In genomic region chr20:35541118-35541782, GRCh38 we compare ENCODE assay signal across 8 cellular contexts. TPM values are rescaled to one million over a fixed set of nuclear protein-coding genes. Genes with fewer than 3 reads are reported as not detected.
A peak's percentile ranks its signal among the peaks of the same experiment; 100 is the strongest.
DNase-seq lines count a peak whose midpoint lies in the region; ATAC-seq and TF ChIP-seq lines count a peak whose summit lies in the region.

No MANE protein-coding gene starts in this region.

- no peaks in the 10 kb centered on the region for H3K9me3 ChIP-seq in ES-I3 (ENCODE audit: control insufficient read depth, insufficient read depth, low read length)
- no peaks in the 10 kb centered on the region for H3K9me3 ChIP-seq in OCI-LY3 (ENCODE audit: insufficient read depth, low read length)
- no peaks in the 10 kb centered on the region for H3K9me3 ChIP-seq in prostate gland

- H3K27ac ChIP-seq in OCI-LY3 (ENCODE audit: low read length) (no peak overlapping the region), prostate gland (peak overlapping the region in 1 of 2 donors; percentile 70)

- DNase-seq in epithelial cell of esophagus (ENCODE audit: low read depth) (no peak), prostate gland (ENCODE audit: low spot score) (no peak), NCI-H1105 treated with DMSO at 0.1 percent for 48 hours (lab: John Stamatoyannopoulos, UW) (no peak), middle frontal gyrus (ENCODE audit: extremely low spot score, low spot score) (no peak), GM19238 (ENCODE audit: insufficient read length, low spot score) (no peak)

- H3K79me2 ChIP-seq in OCI-LY3 (ENCODE audit: low read length): peaks cover 9% of the 10 kb centered on the region

- no peaks in the 10 kb centered on the region for H4K20me1 ChIP-seq in OCI-LY3 (ENCODE audit: insufficient read depth, low read length)

- peak overlapping the region; percentile 93 for H3K4me3 ChIP-seq in OCI-LY3 (ENCODE audit: low read length)
- peak overlapping the region; percentile 97 for H3K4me3 ChIP-seq in epithelial cell of esophagus (ENCODE audit: low read length)
- H3K4me3 ChIP-seq in prostate gland: peak overlapping the region; percentile 62 to 91

- H3K36me3 ChIP-seq in ES-I3 (ENCODE audit: insufficient read depth, low read length) (no peaks in the 10 kb centered on the region), OCI-LY3 (replicated peaks; ENCODE audit: low read depth, low read length) (peaks cover 13% of the 10 kb centered on the region), prostate gland (no peaks in the 10 kb centered on the region)

- intact Hi-C loops in prostate gland (cut with DNase I): loop anchor here (5.0 to 10.0 kb wide), 2 partner anchors 76 to 121 kb away; partner anchors contain the start of genes CPNE1 and RBM12

- no peaks in the 10 kb centered on the region for H3K4me1 ChIP-seq in ES-I3 (ENCODE audit: insufficient read depth, low read length)
- H3K4me1 ChIP-seq in OCI-LY3 (ENCODE audit: low read length): peaks cover 15% of the 10 kb centered on the region
- H3K4me1 ChIP-seq in prostate gland (replicated peaks): peaks cover 6% of the 10 kb centered on the region

- peak overlapping the region; percentile 85 for H2AFZ ChIP-seq in OCI-LY3 (ENCODE audit: low read depth, low read length)

- WGBS in prostate gland: 31% methylated on average over 13 of the region's 13 CpGs

- H3K9ac ChIP-seq in ES-I3 (ENCODE audit: low read depth, low read length) (peak overlapping the region; percentile 68), OCI-LY3 (ENCODE audit: low read length) (peak overlapping the region; percentile 60)

- H3K4me2 ChIP-seq in OCI-LY3 (ENCODE audit: low read length): peak overlapping the region; percentile 86

- ATAC-seq in GM19452 (IDR thresholded peaks at IDR 0.05; ENCODE audit: unreplicated experiment): no peak

- TF ChIP-seq CTCF in OCI-LY3 (IDR thresholded peaks at IDR 0.05; ENCODE audit: low read depth, low read length) (no peak), epithelial cell of esophagus (IDR thresholded peaks at IDR 0.05; ENCODE audit: insufficient read depth, low read depth, low read length, missing control alignments) (no peak), prostate gland (IDR thresholded peaks at IDR 0.05) (no peak)

- no peak for TF ChIP-seq POLR2A in prostate gland (IDR thresholded peaks at IDR 0.05)

- H3K27me3 ChIP-seq in OCI-LY3 (ENCODE audit: low read depth, low read length) (no peaks in the 10 kb centered on the region), prostate gland (replicated peaks; ENCODE audit: insufficient read depth) (no peaks in the 10 kb centered on the region)

RNA-seq across cellular contexts. Expression of gene ERGIC3, which starts 0.6 kb away (rescaled TPM):
- total RNA-seq in prostate gland: 100 to 1,000 TPM; 277 to 282 TPM

RNA-seq across cellular contexts. Expression of gene C20orf173, which starts 11.8 kb away (rescaled TPM):
- total RNA-seq in prostate gland: not detected
